Comparison of ENCODE assay signal across 8 cellular contexts in genomic region chr4:113673450-113673849, GRCh38.
DNase-seq lines count a peak whose midpoint lies in the region; ATAC-seq and TF ChIP-seq lines count a peak whose summit lies in the region.

No MANE protein-coding gene starts in this region.

- DNase-seq in left ventricle myocardium inferior, result no peak
- DNase-seq in Right ventricle myocardium inferior (ENCODE audit: missing footprints), result no peak
- DNase-seq in RPMI7951 (ENCODE audit: low read depth), result peak; percentile 67
- DNase-seq in ecto neural progenitor cell (ENCODE audit: low spot score), result peak; percentile 43
- peak; percentile 21 to 34 for DNase-seq in stimulated activated CD8-positive, alpha-beta memory T cell treated with anti-CD3 and anti-CD28 coated beads, Interleukin-15, amount 100 ng/mL, for 48 hours (ENCODE audit: low read depth in 2 of 2)
- DNase-seq in NCI-H2029 (lab: John Stamatoyannopoulos, UW), result no peak
- DNase-seq in NCI-H446 treated with DMSO at 0.1 percent for 48 hours (lab: John Stamatoyannopoulos, UW), result no peak

- H3K27me3 ChIP-seq in left ventricle myocardium inferior (ENCODE audit: low read depth), result no peaks in the 10 kb centered on the region

- H3K4me1 ChIP-seq in left ventricle myocardium inferior, result peaks cover 79% of the 10 kb centered on the region

- intact Hi-C loops in left ventricle myocardium inferior (cut with micrococcal nuclease), result no loop called here
- intact Hi-C loops in Right ventricle myocardium inferior (cut with DNase I), result no loop called here

- H3K36me3 ChIP-seq in left ventricle myocardium inferior, result no peaks in the 10 kb centered on the region

- H3K4me3 ChIP-seq in left ventricle myocardium inferior, result no peak overlapping the region

- no peaks in the 10 kb centered on the region for H3K9me3 ChIP-seq in left ventricle myocardium inferior (replicated peaks)

- TF ChIP-seq CTCF in left ventricle myocardium inferior (IDR thresholded peaks at IDR 0.05; ENCODE audit: borderline replicate concordance), result no peak

- H3K27ac ChIP-seq in left ventricle myocardium inferior (replicated peaks), result peak overlapping the region; percentile 41

- no peak for ATAC-seq in Right ventricle myocardium inferior
- ATAC-seq in HG02870 (IDR thresholded peaks at IDR 0.05; ENCODE audit: unreplicated experiment), result peak; percentile 88

Comparison
In these comparisons a context has a peak if more than half of its experiments do, and no peak if none do; other contexts are left out.
1. DNase-seq: peak in RPMI7951 (single experiment), ecto neural progenitor cell (single experiment) and stimulated activated CD8-positive, alpha-beta memory T cell treated with anti-CD3 and anti-CD28 coated beads, Interleukin-15, amount 100 ng/mL, for 48 hours (2 of 2); none in left ventricle myocardium inferior (single experiment), Right ventricle myocardium inferior (single experiment), NCI-H2029 (single experiment) and NCI-H446 treated with DMSO at 0.1 percent for 48 hours (single experiment).